Comparison of ENCODE assay signal across 9 cellular contexts in the genomic region with DNA sequence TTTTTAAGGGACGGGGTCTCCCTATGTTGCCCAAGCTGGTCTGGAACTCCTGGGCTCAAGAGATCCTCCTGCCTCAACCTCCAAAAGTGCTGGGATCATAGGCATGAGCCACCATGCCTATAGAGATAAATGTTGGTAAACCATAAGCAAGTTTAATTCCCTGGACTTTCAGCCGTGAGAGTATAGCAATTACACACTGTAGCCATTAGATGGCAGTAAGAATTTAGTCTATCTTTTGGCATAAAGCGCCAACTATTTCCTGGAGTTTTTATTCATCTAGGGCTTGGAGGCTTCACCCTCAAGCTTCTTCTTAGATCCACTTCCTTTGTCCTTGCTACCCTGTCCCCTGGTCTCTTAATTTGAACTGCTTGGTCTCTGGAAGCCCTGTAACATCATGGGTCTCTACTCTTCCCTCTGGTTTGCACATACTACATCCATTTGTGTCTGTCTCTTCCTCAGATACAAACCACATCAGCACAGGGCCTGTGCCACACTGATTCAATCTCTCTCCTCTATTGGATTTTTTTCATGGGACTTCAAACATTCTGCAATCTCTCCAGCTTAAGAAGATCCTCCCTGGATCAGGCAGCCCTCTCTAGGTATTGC. TPM values are rescaled to one million over a fixed set of nuclear protein-coding genes. Genes with fewer than 3 reads are reported as not detected.
DNase-seq lines count a peak whose midpoint lies in the region; ATAC-seq, FAIRE-seq and TF ChIP-seq lines count a peak whose summit lies in the region.
"Had no signal": no experiment of that assay in that cellular context is flagged by ENCODE, and none has a peak within 500 bp of the region (broad histone marks: within the 10 kb centered on the region; RNA-seq: fewer than 3 reads in every experiment).

No MANE protein-coding gene starts in this region.

- intact Hi-C loops in K562 (cut with micrococcal nuclease) = loop anchor here (1.0 to 2.0 kb wide), 3 partner anchors 94 to 206 kb away; partner anchors contain the start of gene EIF3F
- intact Hi-C loops in posterior vena cava (cut with DNase I) = loop anchor here in 1 of 2 donors (10.0 kb wide), 1 partner anchor 92 kb away; the partner anchor contains the start of gene EIF3F

- H3K9me1 ChIP-seq in K562 (ENCODE audit: control insufficient read depth, insufficient read depth, low read length) = no peaks in the 10 kb centered on the region

- H3K9me3 ChIP-seq in K562 (replicated peaks; ENCODE audit: control insufficient read depth, insufficient read depth, low read depth, low read length) = no peaks in the 10 kb centered on the region

- peak overlapping the region; percentile 77 for H2AFZ ChIP-seq in K562 (ENCODE audit: low read depth, low read length)

- TF ChIP-seq CTCF in K562 (IDR thresholded peaks at IDR 0.05 in 2 of 3, conservative IDR thresholded peaks at IDR 0.05 in 1 of 3; ENCODE audit: insufficient read depth in 2 of 3, low read depth in 1 of 3, low read length in 3 of 3) = peak; percentile 50 to 81 (median 63); a peak in 5 of 6 replicates

- H3K4me1 ChIP-seq in K562 (replicated peaks in 1 of 2; ENCODE audit: control insufficient read depth in 2 of 2, insufficient read depth in 2 of 2, low read length in 2 of 2) = no peaks in the 10 kb centered on the region

- no peaks in the 10 kb centered on the region for H3K79me2 ChIP-seq in K562 (ENCODE audit: control insufficient read depth, insufficient read depth, low read length)

- no peak for TF ChIP-seq EP300 in K562 (IDR thresholded peaks at IDR 0.05; ENCODE audit: low read length)

- in situ Hi-C loops in K562 (cut with MboI) = loop anchor here (10.0 kb wide), 1 partner anchor 202 kb away; no protein-coding TSS in a partner anchor

- no peak for TF ChIP-seq POLR2A in K562 (conservative IDR thresholded peaks at IDR 0.05)

- TF ChIP-seq RAD21 in K562 (CRISPR knock-in tag; conservative IDR thresholded peaks at IDR 0.05 in 1 of 2, IDR thresholded peaks at IDR 0.05 in 1 of 2) = peak; percentile 48 to 81

- no peaks in the 10 kb centered on the region for H3K36me3 ChIP-seq in K562 (ENCODE audit: control insufficient read depth, insufficient read depth, low read length)

- 0% methylated on average over 3 of the region's 3 CpGs for WGBS in K562 (ENCODE audit: insufficient coverage, low coverage, missing lambda C conversion rate)

- no peaks in the 10 kb centered on the region for H4K20me1 ChIP-seq in K562 (replicated peaks; ENCODE audit: control insufficient read depth, insufficient read depth, low read length)

- no peak overlapping the region for H3K27ac ChIP-seq in K562 (ENCODE audit: extremely low read depth, low read depth, low read length)

- no TSS peak for BruUV-seq in K562 (replicated peaks; lab: Mats Ljungman, UMichigan)

- no peak overlapping the region for H3K9ac ChIP-seq in K562 (ENCODE audit: insufficient read depth in 1 of 2, low read depth in 2 of 2, low read length in 2 of 2)

- ATAC-seq in GM19351 (IDR thresholded peaks at IDR 0.05; ENCODE audit: unreplicated experiment) (peak; percentile 63), HG03196 (IDR thresholded peaks at IDR 0.05; ENCODE audit: unreplicated experiment) (peak; percentile 53), K562 (peak; percentile 87)

- no peak overlapping the region for H3K4me2 ChIP-seq in K562 (ENCODE audit: insufficient read depth, low read length)

- FAIRE-seq in K562 (lab: Jason Lieb, UNC) (peak; percentile 75), islet of Langerhans (lab: Jason Lieb, UNC) (peak; percentile 98)

- CTCF ChIA-PET in K562 (lab: Yijun Ruan, JAX; ENCODE audit: low intra/inter-chr PET ratio) = interaction anchor here (0.7 to 1.5 kb wide), 5 partner anchors 13 to 198 kb away, joined by 3 to 8 read pairs (median 4); partner anchors contain the start of gene EIF3F

- DNase-seq in DMS79 (lab: John Stamatoyannopoulos, UW) = peak; percentile 26
- DNase-seq in NCI-H526 (lab: John Stamatoyannopoulos, UW) = peak; percentile 20 to 76
- DNase-seq in K562 (ENCODE audit: extremely low read depth in 1 of 4, low spot score in 3 of 4) = peak; percentile 11 to 53 (median 28)
- DNase-seq in superior temporal gyrus (ENCODE audit: extremely low spot score) = peak; percentile 83
- no peak for DNase-seq in posterior vena cava (ENCODE audit: low spot score)
- DNase-seq: activated naive CD8-positive, alpha-beta T cell treated with anti-CD3 and anti-CD28 coated beads, Interleukin-2, amount 10 ng/mL, durations not matched to agents 7 days and 5 days had no signal

- H3K4me3 ChIP-seq in K562 = no peak overlapping the region

- POLR2A ChIA-PET in K562 (lab: Yijun Ruan, JAX) = no interaction called here

- H3K27me3 ChIP-seq in K562 (ENCODE audit: control insufficient read depth in 2 of 2, insufficient read depth in 2 of 2, low read length in 2 of 2) = no peaks in the 10 kb centered on the region

TF ChIP-seq in K562, 482 proteins besides CTCF, POLR2A, EP300 and RAD21 (continues in another document):
- TF ChIP-seq ZBTB11 (CRISPR knock-in tag; IDR thresholded peaks at IDR 0.05) = peak in 1 of 3 experiments; percentile 79; a peak in 2 of 6 replicates
- TF ChIP-seq KLF16 (IDR thresholded peaks at IDR 0.05) = 0 out of 2 replicates have a peak, but pooled peaks have one; percentile 17
- TF ChIP-seq SMC3 (conservative IDR thresholded peaks at IDR 0.05; ENCODE audit: insufficient read depth, low read depth, low read length) = 0 out of 2 replicates have a peak, but pooled peaks have one; percentile 9

RNA-seq across cellular contexts. Expression of gene OR10A6, which starts 38.2 kb away (rescaled TPM):
- total RNA-seq in K562 (2011; cell fraction: chromatin; rRNA removed; ENCODE audit: low replicate concordance) = not detected in 2 replicates
- total RNA-seq in K562 (2011; cell fraction: nucleolus; rRNA removed) = not detected in 2 replicates
- total RNA-seq in K562 (2011; cell fraction: nucleoplasm; rRNA removed) = not detected in 2 replicates
- not detected in 2 replicates for total RNA-seq in K562 (2014; rRNA removed)
- not detected in 2 replicates for total RNA-seq in K562 (2014; rRNA removed; fragmentation: Illumina TruSeq; extraction: Trizol)
- not detected in 2 replicates for total RNA-seq in K562 (2015; rRNA removed; fragmentation: Illumina TruSeq; extraction: Trizol)
- not detected in 2 replicates for total RNA-seq in K562 (2021)
- not detected in 2 replicates for polyA plus RNA-seq in K562 (2011; rRNA removed)
- polyA plus RNA-seq in K562 (2011; cell fraction: cytosol; rRNA removed) = not detected in 2 replicates
- not detected in 2 replicates for polyA plus RNA-seq in K562 (2011; cell fraction: nucleus; rRNA removed)
- not detected in 2 replicates for polyA plus RNA-seq in K562 (2012)
- polyA plus RNA-seq in K562 (2014; fragmentation: Illumina TruSeq; extraction: Trizol) = not detected in 2 replicates
- polyA plus RNA-seq in K562 (2014; fragmentation: Nextera tagmentation; extraction: Ambion mirVana) = not detected
- not detected in 2 replicates for polyA plus RNA-seq in K562 (2014; rRNA removed)
- not detected in 2 replicates for polyA minus RNA-seq in K562 (2011; rRNA and poly(A)+ RNA removed)
- not detected in 2 replicates for polyA minus RNA-seq in K562 (2011; cell fraction: cytosol; rRNA and poly(A)+ RNA removed)
- not detected in 2 replicates for polyA minus RNA-seq in K562 (2011; cell fraction: nucleus; rRNA and poly(A)+ RNA removed)
- not detected for total RNA-seq in posterior vena cava
- total RNA-seq: activated naive CD8-positive, alpha-beta T cell treated with anti-CD3 and anti-CD28 coated beads, Interleukin-2, amount 10 ng/mL, durations not matched to agents 7 days and 5 days had no signal

RNA-seq across cellular contexts. Expression of gene OR10A3, which starts 48.7 kb away (rescaled TPM):
- not detected in 2 replicates for total RNA-seq in K562 (2011; cell fraction: chromatin; rRNA removed; ENCODE audit: low replicate concordance)
- total RNA-seq in K562 (2011; cell fraction: nucleolus; rRNA removed) = not detected in 2 replicates
- total RNA-seq in K562 (2011; cell fraction: nucleoplasm; rRNA removed) = not detected in 2 replicates
- total RNA-seq in K562 (2014; rRNA removed) = not detected in 2 replicates
- not detected in 2 replicates for total RNA-seq in K562 (2014; rRNA removed; fragmentation: Illumina TruSeq; extraction: Trizol)
- not detected in 2 replicates for total RNA-seq in K562 (2015; rRNA removed; fragmentation: Illumina TruSeq; extraction: Trizol)
- total RNA-seq in K562 (2021) = not detected in 2 replicates
- not detected in 2 replicates for polyA plus RNA-seq in K562 (2011; rRNA removed)
- polyA plus RNA-seq in K562 (2011; cell fraction: cytosol; rRNA removed) = not detected in 2 replicates
- polyA plus RNA-seq in K562 (2011; cell fraction: nucleus; rRNA removed) = not detected in 2 replicates
- polyA plus RNA-seq in K562 (2012) = not detected in 2 replicates
- polyA plus RNA-seq in K562 (2014; fragmentation: Illumina TruSeq; extraction: Trizol) = not detected in 2 replicates
- not detected for polyA plus RNA-seq in K562 (2014; fragmentation: Nextera tagmentation; extraction: Ambion mirVana)
- polyA plus RNA-seq in K562 (2014; rRNA removed) = not detected in 2 replicates
- polyA minus RNA-seq in K562 (2011; rRNA and poly(A)+ RNA removed) = not detected in 2 replicates
- polyA minus RNA-seq in K562 (2011; cell fraction: cytosol; rRNA and poly(A)+ RNA removed) = not detected in 2 replicates
- polyA minus RNA-seq in K562 (2011; cell fraction: nucleus; rRNA and poly(A)+ RNA removed) = not detected in 2 replicates
- total RNA-seq in posterior vena cava = not detected
- total RNA-seq: activated naive CD8-positive, alpha-beta T cell treated with anti-CD3 and anti-CD28 coated beads, Interleukin-2, amount 10 ng/mL, durations not matched to agents 7 days and 5 days had no signal
